Comparison of ENCODE assay signal across 15 cellular contexts in the genomic region with DNA sequence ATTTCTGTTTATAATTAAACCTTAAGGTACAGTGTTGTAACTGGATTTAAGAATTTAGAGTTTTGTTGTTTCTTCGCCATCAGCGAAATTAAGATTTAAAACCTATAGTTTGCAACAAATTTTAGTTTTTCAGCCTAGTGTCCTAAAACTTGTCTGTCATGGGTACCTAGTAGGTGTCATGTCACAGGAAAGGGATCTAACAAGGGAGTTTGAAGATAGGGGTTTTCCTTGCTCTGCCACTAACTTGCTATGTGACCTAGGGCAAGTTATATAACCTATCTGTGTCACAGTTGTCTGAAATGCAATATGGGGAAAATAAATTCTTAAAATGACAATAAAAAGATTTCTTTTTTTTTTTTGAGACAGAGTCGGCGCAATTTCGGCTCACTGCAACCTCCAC. TPM values are rescaled to one million over a fixed set of nuclear protein-coding genes. Genes with fewer than 3 reads are reported as not detected.
DNase-seq lines count a peak whose midpoint lies in the region; ATAC-seq, FAIRE-seq and TF ChIP-seq lines count a peak whose summit lies in the region.
"Had no signal": no experiment of that assay in that cellular context is flagged by ENCODE, and none has a peak within 500 bp of the region (broad histone marks: within the 10 kb centered on the region; RNA-seq: fewer than 3 reads in every experiment).

No MANE protein-coding gene starts in this region.

- H3K4me3 Mint-ChIP-seq in endothelial cell (ENCODE audit: unreplicated experiment) (no peak overlapping the region), osteocyte (ENCODE audit: unreplicated experiment) (no peak overlapping the region)
- H3K4me3 Mint-ChIP-seq: activated naive CD8-positive, alpha-beta T cell treated with anti-CD3 and anti-CD28 coated beads for 36 hours; CD4-positive, alpha-beta memory T cell; IgD-negative memory B cell had no signal

- FAIRE-seq in pancreas (lab: Jason Lieb, UNC): no peak

- H3K4me3 ChIP-seq in heart left ventricle (no peak overlapping the region), urinary bladder (ENCODE audit: low read depth, low read length) (no peak overlapping the region), pancreas (no peak overlapping the region)

- H3K36me3 Mint-ChIP-seq in endothelial cell (ENCODE audit: low read depth, unreplicated experiment): peaks cover 9% of the 10 kb centered on the region
- H3K36me3 Mint-ChIP-seq in osteocyte (ENCODE audit: unreplicated experiment): peaks cover 4% of the 10 kb centered on the region

- DNase-seq in heart left ventricle (no peak), left ventricle myocardium superior (no peak), endothelial cell (ENCODE audit: low spot score) (no peak), osteocyte (ENCODE audit: extremely low spot score, unreplicated experiment) (no peak), hepatic stellate cell (ENCODE audit: low spot score) (no peak), pancreas (no peak)
- DNase-seq: activated naive CD8-positive, alpha-beta T cell treated with anti-CD3 and anti-CD28 coated beads for 36 hours; activated T-cell treated with anti-CD3 and anti-CD28 coated beads for 4 hours; CD4-positive, alpha-beta memory T cell; GDM1; NCI-H1092; stimulated activated CD4-positive, alpha-beta T cell treated with anti-CD3 and anti-CD28 coated beads, Interleukin-2, amount 100 ng/mL, for 24 hours had no signal

- H3K27ac ChIP-seq in heart left ventricle: peak overlapping the region in 9 of 12 donors; percentile 67 to 85 (median 79)
- peak overlapping the region; percentile 67 for H3K27ac ChIP-seq in urinary bladder (ENCODE audit: low read depth)
- H3K27ac ChIP-seq in pancreas: peak overlapping the region in 1 of 4 donors; percentile 50

- WGBS in heart left ventricle, 4 donors: 91 to 96% (median 94%) methylated on average over 5 of the region's 5 CpGs
- WGBS in urinary bladder: 84% methylated on average over 5 of the region's 5 CpGs
- 92 to 96% methylated on average over 5 of the region's 5 CpGs for WGBS in pancreas, 2 donors

- H3K36me3 ChIP-seq in heart left ventricle (no peaks in the 10 kb centered on the region), urinary bladder (ENCODE audit: insufficient read depth) (no peaks in the 10 kb centered on the region), pancreas (no peaks in the 10 kb centered on the region)

- no peak for TF ChIP-seq CTCF in heart left ventricle (IDR thresholded peaks at IDR 0.05)
- TF ChIP-seq CTCF in endothelial cell (IDR thresholded peaks at IDR 0.05; ENCODE audit: unreplicated experiment): no peak
- TF ChIP-seq CTCF in osteocyte (IDR thresholded peaks at IDR 0.05): no peak
- TF ChIP-seq CTCF in pancreas (IDR thresholded peaks at IDR 0.05): no peak

- no peak for TF ChIP-seq POLR2A in heart left ventricle (IDR thresholded peaks at IDR 0.05)

- peaks cover 37% of the 10 kb centered on the region for H3K4me1 Mint-ChIP-seq in endothelial cell (ENCODE audit: unreplicated experiment)
- peaks cover 52% of the 10 kb centered on the region for H3K4me1 Mint-ChIP-seq in osteocyte (ENCODE audit: unreplicated experiment)

- H3K4me1 ChIP-seq in heart left ventricle: peaks cover 3 to 44% (median 30%) of the 10 kb centered on the region in 12 donors
- no peaks in the 10 kb centered on the region for H3K4me1 ChIP-seq in urinary bladder (ENCODE audit: insufficient read depth)
- H3K4me1 ChIP-seq in pancreas: peaks cover 6 to 16% (median 10%) of the 10 kb centered on the region in 3 donors

- H3K27me3 Mint-ChIP-seq in endothelial cell (ENCODE audit: unreplicated experiment) (peaks cover 3% of the 10 kb centered on the region), osteocyte (ENCODE audit: unreplicated experiment) (no peaks in the 10 kb centered on the region)
- H3K27me3 Mint-ChIP-seq: activated naive CD8-positive, alpha-beta T cell treated with anti-CD3 and anti-CD28 coated beads for 36 hours; CD4-positive, alpha-beta memory T cell; IgD-negative memory B cell had no signal

- H3K9me3 Mint-ChIP-seq in endothelial cell (ENCODE audit: unreplicated experiment): no peaks in the 10 kb centered on the region
- H3K9me3 Mint-ChIP-seq in osteocyte (ENCODE audit: unreplicated experiment): peaks cover 5% of the 10 kb centered on the region

- peaks cover 0 to 7% (median 0%) of the 10 kb centered on the region in 12 donors for H3K9me3 ChIP-seq in heart left ventricle
- H3K9me3 ChIP-seq in pancreas: no peaks in the 10 kb centered on the region

- intact Hi-C loops in heart left ventricle (cut with DNase I) (no loop called here), left ventricle myocardium superior (cut with micrococcal nuclease) (no loop called here), pancreas (cut with DNase I) (no loop called here)

- H3K27me3 ChIP-seq in heart left ventricle: no peaks in the 10 kb centered on the region
- no peaks in the 10 kb centered on the region for H3K27me3 ChIP-seq in pancreas

- ATAC-seq in heart left ventricle: no peak
- no peak for ATAC-seq in left ventricle myocardium superior
- ATAC-seq in GM21825 (IDR thresholded peaks at IDR 0.05; ENCODE audit: unreplicated experiment): no peak
- ATAC-seq in pancreas: no peak

- H3K27ac Mint-ChIP-seq in endothelial cell (ENCODE audit: unreplicated experiment) (peak overlapping the region; percentile 26), osteocyte (ENCODE audit: unreplicated experiment) (peak overlapping the region; percentile 86)
- H3K27ac Mint-ChIP-seq: activated naive CD8-positive, alpha-beta T cell treated with anti-CD3 and anti-CD28 coated beads for 36 hours; CD4-positive, alpha-beta memory T cell; IgD-negative memory B cell had no signal

RNA-seq across cellular contexts. Expression of a gene that starts 9.2 kb away (rescaled TPM):
- total RNA-seq in heart left ventricle: 10 to 100 TPM; 27.2 to 49.8 (median 34.1) TPM
- 10 to 100 TPM; 13.2 to 29.7 TPM for polyA plus RNA-seq in heart left ventricle
- total RNA-seq in left ventricle myocardium superior: 33.3 TPM
- 121 TPM for total RNA-seq in endothelial cell (ENCODE audit: unreplicated experiment)
- 97.7 and 101 TPM in 2 replicates for total RNA-seq in osteocyte
- total RNA-seq in urinary bladder: 46.5 TPM
- polyA plus RNA-seq in urinary bladder: 125 TPM
- 10 to 100 TPM; 16.4 to 31.9 (median 22.2) TPM for total RNA-seq in pancreas
- polyA plus RNA-seq in pancreas: 10 to 100 TPM; 15.3 to 16.8 TPM
